ENCODE assay signal across 8 cellular contexts in genomic region chr1:244834596-244835275, GRCh38. TPM values are rescaled to one million over a fixed set of nuclear protein-coding genes. Genes with fewer than 3 reads are reported as not detected.
DNase-seq lines count a peak whose midpoint lies in the region; ATAC-seq and TF ChIP-seq lines count a peak whose summit lies in the region.

No MANE protein-coding gene starts in this region.

- peak overlapping the region; percentile 100 for H3K27ac ChIP-seq in KMS-11
- H3K27ac ChIP-seq in tibial artery, result peak overlapping the region; percentile 97 to 98

- H3K4me1 ChIP-seq in KMS-11 (ENCODE audit: low read depth, poor library complexity, severe bottlenecking) (peaks cover 44% of the 10 kb centered on the region), tibial artery (peaks cover 0 to 38% (median 25%) of the 10 kb centered on the region in 4 donors)

- H3K36me3 ChIP-seq in KMS-11 (ENCODE audit: insufficient read depth) (no peaks in the 10 kb centered on the region), tibial artery (peaks cover 0 to 6% (median 0%) of the 10 kb centered on the region in 3 donors)

- ATAC-seq in GM21737 (IDR thresholded peaks at IDR 0.05; ENCODE audit: unreplicated experiment), result peak; percentile 68

- H4K20me1 ChIP-seq in KMS-11 (ENCODE audit: insufficient read depth), result no peaks in the 10 kb centered on the region

- DNase-seq in ELF-1 (ENCODE audit: low read depth, low spot score), result peak; percentile 90
- peak; percentile 93 for DNase-seq in RPMI8226
- DNase-seq in activated effector memory CD4-positive, alpha-beta T cell treated with anti-CD3 and anti-CD28 coated beads, Interleukin-2, amount 50 U/mL, for 16 hours, result peak; percentile 95
- DNase-seq in fibroblast of the conjunctiva (ENCODE audit: low read depth), result peak; percentile 89
- DNase-seq in occipital lobe (lab: John Stamatoyannopoulos, UW), result peak; percentile 86
- peak; percentile 90 to 93 for DNase-seq in tibial artery

- H3K27me3 ChIP-seq in KMS-11 (ENCODE audit: insufficient read depth, low read depth), result no peaks in the 10 kb centered on the region
- no peaks in the 10 kb centered on the region for H3K27me3 ChIP-seq in tibial artery

- intact Hi-C loops in tibial artery (cut with DNase I; ENCODE audit: low total_unique reads), result loop anchor here (2.0 kb wide), 2 partner anchors 28 to 136 kb away; no protein-coding TSS in a partner anchor

- peak overlapping the region; percentile 63 for H2AFZ ChIP-seq in KMS-11 (ENCODE audit: low read depth)

- peak overlapping the region; percentile 99 for H3K9ac ChIP-seq in KMS-11

- no peak for TF ChIP-seq CTCF in KMS-11 (conservative IDR thresholded peaks at IDR 0.05; ENCODE audit: low read depth, low read length)
- no peak for TF ChIP-seq CTCF in tibial artery (IDR thresholded peaks at IDR 0.05)

- H3K79me2 ChIP-seq in KMS-11 (ENCODE audit: insufficient read depth, low read depth), result peaks cover 40% of the 10 kb centered on the region; the same call in 1 of the 2 replicates

- H3K9me3 ChIP-seq in tibial artery, result no peaks in the 10 kb centered on the region

- H3K4me3 ChIP-seq in KMS-11 (IDR thresholded peaks at IDR 0.05; ENCODE audit: insufficient read depth, low read depth, low read length) (no peak overlapping the region), tibial artery (peak overlapping the region; percentile 65 to 72)

- H3K4me2 ChIP-seq in KMS-11, result peak overlapping the region; percentile 96

RNA-seq across cellular contexts. Expression of gene COX20, which starts 0.7 kb away (rescaled TPM):
- total RNA-seq in occipital lobe, result 71.1 TPM

RNA-seq across cellular contexts. Expression of gene HNRNPU, which starts 29.6 kb away (rescaled TPM):
- total RNA-seq in occipital lobe, result 459 TPM
